In genomic region chrX:37549619-37550018, GRCh38 we compare ENCODE assay signal across 9 cellular contexts. TPM values are rescaled to one million over a fixed set of nuclear protein-coding genes. Genes with fewer than 3 reads are reported as not detected.
DNase-seq lines count a peak whose midpoint lies in the region; ATAC-seq, FAIRE-seq and TF ChIP-seq lines count a peak whose summit lies in the region.
"Not testable (repeated sequence)": the region's sequence is repeated elsewhere in the genome, so short reads cannot be mapped to it uniquely, and the experiment has no call there.
"Had no signal": no experiment of that assay in that cellular context is flagged by ENCODE, and none has a peak within 500 bp of the region (broad histone marks: within the 10 kb centered on the region; RNA-seq: fewer than 3 reads in every experiment).

No MANE protein-coding gene starts in this region.

- not testable (repeated sequence) for DNase-seq in A549 (ENCODE audit: low read depth in 1 of 2, low spot score in 1 of 2); GM12892 (ENCODE audit: insufficient read length); GM19239 (ENCODE audit: insufficient read length, low spot score); PC-3; stimulated activated effector memory CD8-positive, alpha-beta T cell treated with anti-CD3 and anti-CD28 coated beads, Interleukin-12 subunit alpha, Interleukin-12 subunit beta, amount 100 ng/mL, for 72 hours (ENCODE audit: low spot score in 2 of 2)

- H3K27me3 ChIP-seq in PC-3 (ENCODE audit: low read length), result not testable (repeated sequence)

- not testable (repeated sequence) for H4K20me1 ChIP-seq in PC-3 (ENCODE audit: low read length)

- H3K36me3 ChIP-seq in PC-3 (ENCODE audit: low read depth, low read length), result not testable (repeated sequence)

- not testable (repeated sequence) for TF ChIP-seq POLR2A in A549 (IDR thresholded peaks at IDR 0.05; ENCODE audit: low read length); GM12892 (IDR thresholded peaks at IDR 0.05; ENCODE audit: low read depth, low read length)

- H3K4me2 ChIP-seq in A549; PC-3 (ENCODE audit: low read length): not testable (repeated sequence)

- POLR2A ChIA-PET in A549 (lab: Yijun Ruan, JAX); PC-3 (lab: Charles Lee; ENCODE audit: unreplicated experiment): not testable (repeated sequence)

- not testable (repeated sequence) for H3K9me3 ChIP-seq in A549; PC-3 (ENCODE audit: low read length)

- TF ChIP-seq CTCF in A549 (IDR thresholded peaks at IDR 0.05); PC-3 (conservative IDR thresholded peaks at IDR 0.05; ENCODE audit: low read depth, low read length): not testable (repeated sequence)

- intact Hi-C loops in PC-3 (cut with micrococcal nuclease), result not testable (repeated sequence)

- not testable (repeated sequence) for ATAC-seq in A549
- peak; percentile 46; the same call in 1 of the 2 replicates for ATAC-seq in PC-3
- ATAC-seq in stimulated activated effector memory CD8-positive, alpha-beta T cell treated with anti-CD3 and anti-CD28 coated beads, Interleukin-12 subunit alpha, Interleukin-12 subunit beta, amount 100 ng/mL, for 72 hours, result peak; percentile 58

- not testable (repeated sequence) for H3K9ac ChIP-seq in PC-3 (ENCODE audit: low read length)

- not testable (repeated sequence) for BruUV-seq in PC-3 (replicated peaks; lab: Mats Ljungman, UMichigan)

- not testable (repeated sequence) for H3K4me3 ChIP-seq in A549; PC-3 (ENCODE audit: low read length)

- H3K27ac Mint-ChIP-seq in stimulated activated effector memory CD8-positive, alpha-beta T cell treated with anti-CD3 and anti-CD28 coated beads, Interleukin-12 subunit alpha, Interleukin-12 subunit beta, amount 100 ng/mL, for 72 hours, result not testable (repeated sequence)

- not testable (repeated sequence) for H3K36me3 Mint-ChIP-seq in stimulated activated effector memory CD8-positive, alpha-beta T cell treated with anti-CD3 and anti-CD28 coated beads, Interleukin-12 subunit alpha, Interleukin-12 subunit beta, amount 100 ng/mL, for 72 hours

- H3K9me3 Mint-ChIP-seq in stimulated activated effector memory CD8-positive, alpha-beta T cell treated with anti-CD3 and anti-CD28 coated beads, Interleukin-12 subunit alpha, Interleukin-12 subunit beta, amount 100 ng/mL, for 72 hours, result not testable (repeated sequence)

- H3F3A ChIP-seq in PC-3 (ENCODE audit: low read length, unreplicated experiment), result not testable (repeated sequence)

- H3K79me2 ChIP-seq in PC-3 (ENCODE audit: low read length), result not testable (repeated sequence)

- not testable (repeated sequence) for H3K4me1 Mint-ChIP-seq in stimulated activated effector memory CD8-positive, alpha-beta T cell treated with anti-CD3 and anti-CD28 coated beads, Interleukin-12 subunit alpha, Interleukin-12 subunit beta, amount 100 ng/mL, for 72 hours

- not testable (repeated sequence) for H3K4me1 ChIP-seq in A549; PC-3 (ENCODE audit: insufficient read depth, low read length)

- TF ChIP-seq EP300 in A549 (IDR thresholded peaks at IDR 0.05), result not testable (repeated sequence)

- H3K9me2 ChIP-seq in PC-3 (replicated peaks; ENCODE audit: low read length), result not testable (repeated sequence)

- not testable (repeated sequence) for H3K4me3 Mint-ChIP-seq in stimulated activated effector memory CD8-positive, alpha-beta T cell treated with anti-CD3 and anti-CD28 coated beads, Interleukin-12 subunit alpha, Interleukin-12 subunit beta, amount 100 ng/mL, for 72 hours

- not testable (repeated sequence) for TF ChIP-seq RAD21 in A549 (conservative IDR thresholded peaks at IDR 0.05 in 1 of 2, IDR thresholded peaks at IDR 0.05 in 1 of 2)

- FAIRE-seq in A549 (lab: Jason Lieb, UNC) (peak; percentile 93), GM12892 (lab: Jason Lieb, UNC) (peak; percentile 62), GM19239 (lab: Jason Lieb, UNC) (peak; percentile 93), colon (lab: Jason Lieb, UNC) (peak; percentile 18)

- H3K27ac ChIP-seq in A549; PC-3 (ENCODE audit: low read length): not testable (repeated sequence)

- H2AFZ ChIP-seq in PC-3 (ENCODE audit: low read length), result not testable (repeated sequence)

- CTCF ChIA-PET in A549 (lab: Yijun Ruan, JAX); PC-3 (lab: Charles Lee): not testable (repeated sequence)

RNA-seq across cellular contexts. Expression of gene LANCL3, which starts 21.8 kb away (rescaled TPM):
- polyA plus RNA-seq in A549 (2011; rRNA removed) (not detected in 2 replicates), A549 (2017; fragmentation: RNase III; extraction: RNeasy Plus Mini Kit Qiagen cat#74134 plus additional on column Dnase treatment) (not detected in 3 replicates)
- not detected in 2 replicates for polyA plus RNA-seq in A549 (2012; cell fraction: cytosol; rRNA removed)
- polyA plus RNA-seq in A549 (2012; cell fraction: nucleus; rRNA removed), result not detected in 2 replicates
- not detected in 2 replicates for polyA minus RNA-seq in A549 (2011; rRNA and poly(A)+ RNA removed)
- polyA plus RNA-seq in GM12892 (2012; ENCODE audit: missing spikeins), result 0.02 TPM
- total RNA-seq in PC-3 (2014; rRNA removed), result 0.26 and 0.52 TPM in 2 replicates
- total RNA-seq: Caco-2 had no signal
- polyA plus RNA-seq: BJ; CD4-positive, CD25-positive, alpha-beta regulatory T cell had no signal
